ENCODE assay signal across 16 cellular contexts in genomic region chr13:40611635-40612422, GRCh38. TPM values are rescaled to one million over a fixed set of nuclear protein-coding genes. Genes with fewer than 3 reads are reported as not detected.
DNase-seq lines count a peak whose midpoint lies in the region; ATAC-seq and TF ChIP-seq lines count a peak whose summit lies in the region.
"Had no signal": no experiment of that assay in that cellular context is flagged by ENCODE, and none has a peak within 500 bp of the region (broad histone marks: within the 10 kb centered on the region; RNA-seq: fewer than 3 reads in every experiment).

No MANE protein-coding gene starts in this region.

- H3K36me3 Mint-ChIP-seq in activated naive CD4-positive, alpha-beta T cell treated with anti-CD3 and anti-CD28 coated beads, Interleukin-2, amount 50 U/mL, for 24 hours, result peaks cover 4% of the 10 kb centered on the region
- peaks cover 56% of the 10 kb centered on the region for H3K36me3 Mint-ChIP-seq in activated T-helper 2 cell treated with anti-CD3 and anti-CD28 coated beads, Interferon-gamma antibody, Interleukin-2, Interleukin-4, amounts not matched to agents 10 μg/mL and 5 μg/mL and 100 μg/mL, durations not matched to agents 14 hours and 24 hours and 36 hours (ENCODE audit: low read depth)
- peaks cover 9% of the 10 kb centered on the region for H3K36me3 Mint-ChIP-seq in memory B cell

- no peak for ATAC-seq in memory B cell (ENCODE audit: low read depth)
- no peak for ATAC-seq in mucosa of descending colon
- ATAC-seq: left lobe of liver had no signal

- no peaks in the 10 kb centered on the region for H3K27me3 Mint-ChIP-seq in activated naive CD4-positive, alpha-beta T cell treated with anti-CD3 and anti-CD28 coated beads, Interleukin-2, amount 50 U/mL, for 24 hours
- H3K27me3 Mint-ChIP-seq in activated T-helper 2 cell treated with anti-CD3 and anti-CD28 coated beads, Interferon-gamma antibody, Interleukin-2, Interleukin-4, amounts not matched to agents 10 μg/mL and 5 μg/mL and 100 μg/mL, durations not matched to agents 14 hours and 24 hours and 36 hours (ENCODE audit: low read depth), result no peaks in the 10 kb centered on the region
- H3K27me3 Mint-ChIP-seq in memory B cell, result no peaks in the 10 kb centered on the region

- intact Hi-C loops in activated T-helper 2 cell treated with anti-CD3 and anti-CD28 coated beads, Interferon-gamma antibody, Interleukin-2, Interleukin-4, amounts not matched to agents 10 μg/mL and 5 μg/mL and 100 μg/mL, durations not matched to agents 14 hours and 24 hours and 36 hours (cut with micrococcal nuclease), result loop anchor here (2.0 to 5.0 kb wide), 4 partner anchors 13 to 390 kb away; no protein-coding TSS in a partner anchor
- intact Hi-C loops in vagina (cut with DNase I), result no loop called here
- intact Hi-C loops in mucosa of descending colon (cut with DNase I, micrococcal nuclease), result no loop called here

- H3K4me1 ChIP-seq in vagina (peaks cover 89% of the 10 kb centered on the region), mucosa of descending colon (ENCODE audit: low read depth) (peaks cover 41% of the 10 kb centered on the region)

- H3K4me3 ChIP-seq in vagina, result no peak overlapping the region
- H3K4me3 ChIP-seq in mucosa of descending colon, result no peak overlapping the region
- H3K4me3 ChIP-seq: PC-9, SK-N-MC, tibial artery had no signal

- H3K36me3 ChIP-seq in vagina, result no peaks in the 10 kb centered on the region
- no peaks in the 10 kb centered on the region for H3K36me3 ChIP-seq in mucosa of descending colon (ENCODE audit: low read depth)
- H3K36me3 ChIP-seq: tibial artery had no signal

- peaks cover 94% of the 10 kb centered on the region for H3K4me1 Mint-ChIP-seq in activated naive CD4-positive, alpha-beta T cell treated with anti-CD3 and anti-CD28 coated beads, Interleukin-2, amount 50 U/mL, for 24 hours
- H3K4me1 Mint-ChIP-seq in activated T-helper 2 cell treated with anti-CD3 and anti-CD28 coated beads, Interferon-gamma antibody, Interleukin-2, Interleukin-4, amounts not matched to agents 10 μg/mL and 5 μg/mL and 100 μg/mL, durations not matched to agents 14 hours and 24 hours and 36 hours (ENCODE audit: low read depth), result peaks cover 69% of the 10 kb centered on the region
- peaks cover 53% of the 10 kb centered on the region for H3K4me1 Mint-ChIP-seq in memory B cell

- H3K4me3 Mint-ChIP-seq in activated naive CD4-positive, alpha-beta T cell treated with anti-CD3 and anti-CD28 coated beads, Interleukin-2, amount 50 U/mL, for 24 hours, result peak overlapping the region; percentile 82
- peak overlapping the region; percentile 80 for H3K4me3 Mint-ChIP-seq in activated T-helper 2 cell treated with anti-CD3 and anti-CD28 coated beads, Interferon-gamma antibody, Interleukin-2, Interleukin-4, amounts not matched to agents 10 μg/mL and 5 μg/mL and 100 μg/mL, durations not matched to agents 14 hours and 24 hours and 36 hours (ENCODE audit: low read depth)
- no peak overlapping the region for H3K4me3 Mint-ChIP-seq in memory B cell

- TF ChIP-seq CTCF in vagina (IDR thresholded peaks at IDR 0.05), result no peak
- no peak for TF ChIP-seq CTCF in mucosa of descending colon (IDR thresholded peaks at IDR 0.05)

- TF ChIP-seq POLR2A in vagina (IDR thresholded peaks at IDR 0.05), result no peak

- no peak for DNase-seq in activated naive CD4-positive, alpha-beta T cell treated with Interleukin-2 at 50 U/mL for 16 hours
- DNase-seq in activated T-helper 2 cell treated with anti-CD3 and anti-CD28 coated beads, Interferon-gamma antibody, Interleukin-2, Interleukin-4, amounts not matched to agents 10 μg/mL and 5 μg/mL and 100 μg/mL, durations not matched to agents 14 hours and 24 hours and 36 hours (ENCODE audit: low spot score), result no peak
- DNase-seq in memory B cell (ENCODE audit: low spot score in 2 of 2), result no peak
- no peak for DNase-seq in vagina (ENCODE audit: extremely low spot score in 2 of 2)
- no peak for DNase-seq in occipital lobe (lab: John Stamatoyannopoulos, UW)
- no peak for DNase-seq in COLO829 (ENCODE audit: low spot score)
- no peak for DNase-seq in mucosa of descending colon
- DNase-seq: activated CD8-positive, alpha-beta memory T cell treated with anti-CD3 and anti-CD28 coated beads, Interleukin-2, amount 50 U/mL, for 4 hours; GOT3; NCI-H187; NCI-H526 treated with DMSO at 0.1 percent for 48 hours; PC-9; tibial artery had no signal

- H3K27ac Mint-ChIP-seq in activated naive CD4-positive, alpha-beta T cell treated with anti-CD3 and anti-CD28 coated beads, Interleukin-2, amount 50 U/mL, for 24 hours, result peak overlapping the region; percentile 94
- peak overlapping the region; percentile 95 for H3K27ac Mint-ChIP-seq in activated T-helper 2 cell treated with anti-CD3 and anti-CD28 coated beads, Interferon-gamma antibody, Interleukin-2, Interleukin-4, amounts not matched to agents 10 μg/mL and 5 μg/mL and 100 μg/mL, durations not matched to agents 14 hours and 24 hours and 36 hours
- peak overlapping the region; percentile 93 for H3K27ac Mint-ChIP-seq in memory B cell

- no peaks in the 10 kb centered on the region for H3K27me3 ChIP-seq in vagina
- H3K27me3 ChIP-seq: tibial artery had no signal

- no peaks in the 10 kb centered on the region for H3K9me3 Mint-ChIP-seq in activated naive CD4-positive, alpha-beta T cell treated with anti-CD3 and anti-CD28 coated beads, Interleukin-2, amount 50 U/mL, for 24 hours
- peaks cover 3% of the 10 kb centered on the region for H3K9me3 Mint-ChIP-seq in activated T-helper 2 cell treated with anti-CD3 and anti-CD28 coated beads, Interferon-gamma antibody, Interleukin-2, Interleukin-4, amounts not matched to agents 10 μg/mL and 5 μg/mL and 100 μg/mL, durations not matched to agents 14 hours and 24 hours and 36 hours
- no peaks in the 10 kb centered on the region for H3K9me3 Mint-ChIP-seq in memory B cell

- no peaks in the 10 kb centered on the region for H3K9me3 ChIP-seq in vagina
- H3K9me3 ChIP-seq in mucosa of descending colon, result no peaks in the 10 kb centered on the region
- H3K9me3 ChIP-seq: tibial artery had no signal

- peak overlapping the region; percentile 18 for H3K27ac ChIP-seq in vagina
- H3K27ac ChIP-seq: SK-N-MC, tibial artery had no signal

RNA-seq across cellular contexts. Expression of gene FOXO1, which starts 54.6 kb away (rescaled TPM):
- 38.2 and 38.3 TPM in 2 replicates for total RNA-seq in activated T-helper 2 cell treated with anti-CD3 and anti-CD28 coated beads, Interferon-gamma antibody, Interleukin-2, Interleukin-4, amounts not matched to agents 10 μg/mL and 5 μg/mL and 100 μg/mL, durations not matched to agents 14 hours and 24 hours and 36 hours
- total RNA-seq in vagina (64.1 TPM), occipital lobe (4.2 TPM), mucosa of descending colon (10 to 100 TPM; 28.7 to 34.1 (median 30.5) TPM)
